In genomic region chr14:67269338-67270060, GRCh38 we compare ENCODE assay signal across 1 cellular context.
TF ChIP-seq lines count a peak whose summit lies in the region.

No MANE protein-coding gene starts in this region.

TF ChIP-seq in SK-N-SH, 30 proteins besides CTCF, POLR2A, EP300 and RAD21 (continued from another document):
- TF ChIP-seq FOSL2 (IDR thresholded peaks at IDR 0.05; ENCODE audit: borderline replicate concordance, low read depth): 0 out of 2 replicates have a peak, but pooled peaks have one; percentile 2
- TF ChIP-seq SIN3A (IDR thresholded peaks at IDR 0.05; ENCODE audit: borderline replicate concordance, low read depth, low read length): no peak
- 0 out of 2 replicates have a peak, but pooled peaks have one; percentile 19 for TF ChIP-seq JUND (IDR thresholded peaks at IDR 0.05)
TF ChIP-seq in SK-N-SH: peak in this region for 8.
